In genomic region chrX:138710866-138711331, GRCh38 we compare ENCODE assay signal across 11 cellular contexts. TPM values are rescaled to one million over a fixed set of nuclear protein-coding genes. Genes with fewer than 3 reads are reported as not detected.
DNase-seq lines count a peak whose midpoint lies in the region; ATAC-seq and TF ChIP-seq lines count a peak whose summit lies in the region.
"Had no signal": no experiment of that assay in that cellular context is flagged by ENCODE, and none has a peak within 500 bp of the region (broad histone marks: within the 10 kb centered on the region; RNA-seq: fewer than 3 reads in every experiment).

No MANE protein-coding gene starts in this region.

- H3K4me3 Mint-ChIP-seq in nephron = peak overlapping the region; percentile 82 to 91 (median 85)
- H3K4me3 Mint-ChIP-seq in naive thymus-derived CD8-positive, alpha-beta T cell = peak overlapping the region in 2 of 10 donors; percentile 4 to 14
- H3K4me3 Mint-ChIP-seq: activated naive CD4-positive, alpha-beta T cell treated with anti-CD3 and anti-CD28 coated beads for 36 hours had no signal

- peaks cover 12% of the 10 kb centered on the region for H3K27me3 Mint-ChIP-seq in nephron (ENCODE audit: low read depth)
- H3K27me3 Mint-ChIP-seq in naive thymus-derived CD8-positive, alpha-beta T cell = peaks cover 0 to 40% (median 19%) of the 10 kb centered on the region in 5 donors

- peaks cover 21% of the 10 kb centered on the region for H3K4me1 Mint-ChIP-seq in nephron
- peaks cover 0 to 2% (median 0%) of the 10 kb centered on the region in 4 donors for H3K4me1 Mint-ChIP-seq in naive thymus-derived CD8-positive, alpha-beta T cell

- TF ChIP-seq CTCF in epithelial cell of esophagus (IDR thresholded peaks at IDR 0.05; ENCODE audit: insufficient read depth, low read depth, low read length, missing control alignments) (no peak), nephron (IDR thresholded peaks at IDR 0.05; ENCODE audit: unreplicated experiment in 3 of 3) (no peak)

- no peak overlapping the region for H3K27ac Mint-ChIP-seq in nephron
- no peak overlapping the region for H3K27ac Mint-ChIP-seq in naive thymus-derived CD8-positive, alpha-beta T cell
- H3K27ac Mint-ChIP-seq: activated naive CD4-positive, alpha-beta T cell treated with anti-CD3 and anti-CD28 coated beads for 36 hours had no signal

- H3K9me3 Mint-ChIP-seq in nephron = peaks cover 2% of the 10 kb centered on the region
- peaks cover 0 to 2% (median 0%) of the 10 kb centered on the region in 9 donors for H3K9me3 Mint-ChIP-seq in naive thymus-derived CD8-positive, alpha-beta T cell
- H3K9me3 Mint-ChIP-seq: activated naive CD4-positive, alpha-beta T cell treated with anti-CD3 and anti-CD28 coated beads for 36 hours had no signal

- no peak for ATAC-seq in naive thymus-derived CD8-positive, alpha-beta T cell
- ATAC-seq in GM18867 (IDR thresholded peaks at IDR 0.05; ENCODE audit: unreplicated experiment) = no peak

- POLR2A ChIA-PET in naive thymus-derived CD8-positive, alpha-beta T cell (lab: Charles Lee) = no interaction called here

- peak overlapping the region; percentile 8 for H3K4me3 ChIP-seq in epithelial cell of esophagus (ENCODE audit: low read length)

- peak; percentile 1 for DNase-seq in activated CD4-positive, alpha-beta T cell treated with anti-CD3 and anti-CD28 coated beads for 48 hours
- no peak for DNase-seq in activated CD4-positive, alpha-beta T cell treated with anti-CD3 and anti-CD28 coated beads for 4 hours
- DNase-seq in epithelial cell of esophagus (ENCODE audit: low read depth) (no peak), ureter (ENCODE audit: low spot score) (peak; percentile 42), SKM-1 (lab: John Stamatoyannopoulos, UW; ENCODE audit: unreplicated experiment) (no peak)
- DNase-seq in naive thymus-derived CD8-positive, alpha-beta T cell = no peak
- DNase-seq: activated naive CD4-positive, alpha-beta T cell treated with anti-CD3 and anti-CD28 coated beads for 36 hours; NCI-H1417 had no signal

- no peaks in the 10 kb centered on the region for H3K36me3 Mint-ChIP-seq in nephron (ENCODE audit: low read depth)
- peaks cover 0 to 2% (median 0%) of the 10 kb centered on the region in 3 donors for H3K36me3 Mint-ChIP-seq in naive thymus-derived CD8-positive, alpha-beta T cell

RNA-seq across cellular contexts. Expression of gene FGF13, which starts 0.6 kb away (rescaled TPM):
- total RNA-seq in ureter = 19.8 TPM
- not detected for total RNA-seq in naive thymus-derived CD8-positive, alpha-beta T cell
- polyA plus RNA-seq in naive thymus-derived CD8-positive, alpha-beta T cell = not detected
- total RNA-seq: activated naive CD4-positive, alpha-beta T cell treated with anti-CD3 and anti-CD28 coated beads for 36 hours; fibroblast of villous mesenchyme had no signal

Comparison
In these comparisons a context has a peak if more than half of its experiments do, and no peak if none do; other contexts are left out.
1. DNase-seq: peak in activated CD4-positive, alpha-beta T cell treated with anti-CD3 and anti-CD28 coated beads for 48 hours (single experiment) and ureter (single experiment); none in activated CD4-positive, alpha-beta T cell treated with anti-CD3 and anti-CD28 coated beads for 4 hours (0 of 2), epithelial cell of esophagus (single experiment), SKM-1 (single experiment) and naive thymus-derived CD8-positive, alpha-beta T cell (0 of 10).
2. RNA of gene FGF13, which starts 0.6 kb away (total RNA-seq): 19.8 TPM in ureter (single experiment); not detected in naive thymus-derived CD8-positive, alpha-beta T cell; every median in the first group is over 10 times any median in the second.